In the genomic region with DNA sequence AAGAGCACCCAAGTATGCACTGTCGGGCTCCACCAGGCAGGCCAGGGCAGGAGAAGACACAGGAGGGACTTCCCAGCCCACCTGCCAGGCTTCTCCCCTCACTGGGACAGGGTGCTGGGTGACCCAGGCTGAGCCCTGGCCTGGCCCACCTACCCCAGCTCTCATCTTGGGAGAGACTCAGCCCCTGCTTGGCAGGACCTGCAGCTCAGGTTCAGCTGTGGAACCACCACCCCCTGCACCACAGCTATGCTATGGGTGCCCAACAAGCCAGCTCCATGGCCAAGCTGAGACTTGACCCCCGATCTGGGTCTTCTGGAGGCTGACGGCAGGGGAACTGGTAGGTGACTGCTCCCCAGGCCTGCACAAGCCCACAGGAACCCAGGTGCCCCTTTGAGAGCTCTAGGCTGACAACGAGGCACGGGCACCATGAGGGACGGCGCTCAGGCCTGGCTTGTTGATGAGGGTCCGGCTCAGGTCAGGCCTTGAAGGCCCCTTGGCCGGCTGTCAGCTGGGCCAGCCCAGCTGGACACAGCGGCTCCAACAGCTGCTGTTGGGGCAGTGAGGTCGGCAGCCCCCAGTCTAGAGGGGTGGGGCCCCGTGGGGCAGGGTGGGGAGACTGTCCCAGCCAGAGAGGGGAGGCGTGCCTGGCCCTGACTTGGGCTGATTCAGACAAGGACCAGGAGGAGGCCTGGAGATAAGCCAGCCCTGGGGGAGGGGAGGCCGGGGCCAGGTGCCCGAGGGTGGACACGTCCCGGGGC, we compare ENCODE assay signal across 15 cellular contexts. TPM values are rescaled to one million over a fixed set of nuclear protein-coding genes. Genes with fewer than 3 reads are reported as not detected.
A peak's percentile ranks its signal among the peaks of the same experiment; 100 is the strongest.
DNase-seq lines count a peak whose midpoint lies in the region; TF ChIP-seq lines count a peak whose summit lies in the region.
"Had no signal": no experiment of that assay in that cellular context is flagged by ENCODE, and none has a peak within 500 bp of the region (broad histone marks: within the 10 kb centered on the region; RNA-seq: fewer than 3 reads in every experiment).

No MANE protein-coding gene starts in this region.

- H3K4me3 ChIP-seq in HEK293 (ENCODE audit: low read depth, low read length) (no peak overlapping the region), WERI-Rb-1 (ENCODE audit: low read depth, low read length) (no peak overlapping the region), MM.1S (ENCODE audit: low read length) (no peak overlapping the region)
- H3K4me3 ChIP-seq: gastrocnemius medialis, lower lobe of right lung, spleen, tibial artery had no signal

- H3K79me2 ChIP-seq in MM.1S (ENCODE audit: low read length), result peaks cover 16% of the 10 kb centered on the region

- CTCF ChIA-PET in HEK293 (lab: Yijun Ruan, JAX), result interaction anchor here (0.9 to 9.5 kb wide), 2 partner anchors 42 to 72 kb away, joined by 5 to 119 read pairs; a partner anchor contains a TSS

- H3K9me2 ChIP-seq in MM.1S (replicated peaks; ENCODE audit: insufficient read depth, low read length), result no peaks in the 10 kb centered on the region

- H2AFZ ChIP-seq in MM.1S (ENCODE audit: low read length), result no peak overlapping the region

- H3K27me3 ChIP-seq in WERI-Rb-1 (ENCODE audit: insufficient read depth, low read depth, severe bottlenecking) (no peaks in the 10 kb centered on the region), MM.1S (replicated peaks; ENCODE audit: insufficient read depth, low read length) (peaks cover 49% of the 10 kb centered on the region)

- H3K9me3 ChIP-seq in HEK293 (ENCODE audit: control insufficient read depth, insufficient read depth, low read depth, low read length), result no peaks in the 10 kb centered on the region
- H3K9me3 ChIP-seq in WERI-Rb-1 (ENCODE audit: severe bottlenecking), result no peaks in the 10 kb centered on the region
- no peaks in the 10 kb centered on the region for H3K9me3 ChIP-seq in MM.1S (replicated peaks; ENCODE audit: insufficient read depth, low read length)
- H3K9me3 ChIP-seq: gastrocnemius medialis, lower lobe of right lung, spleen, tibial artery had no signal

- H3K4me1 ChIP-seq in HEK293 (ENCODE audit: control insufficient read depth, insufficient read depth, low read length) (no peaks in the 10 kb centered on the region), MM.1S (ENCODE audit: low read length) (0 out of 2 replicates have a peak, but pooled peaks cover 6% of the 10 kb centered on the region)

- POLR2A ChIA-PET in HEK293 (lab: Yijun Ruan, JAX), result interaction anchor here (0.7 to 1.7 kb wide), 6 partner anchors 24 to 103 kb away, joined by 3 to 7 read pairs (median 4); a partner anchor contains a TSS

- no peak overlapping the region for H3K27ac ChIP-seq in HEK293 (ENCODE audit: extremely low read depth, low read depth, low read length)
- H3K27ac ChIP-seq in WERI-Rb-1, result peak overlapping the region; percentile 21; the same call in 1 of the 2 replicates
- no peak overlapping the region for H3K27ac ChIP-seq in MM.1S (ENCODE audit: low read length)
- H3K27ac ChIP-seq: gastrocnemius medialis, lower lobe of right lung, spleen, tibial artery had no signal

- no peaks in the 10 kb centered on the region; the same call in 1 of the 2 replicates for H4K20me1 ChIP-seq in MM.1S (ENCODE audit: insufficient read depth, low read length)

- H3K4me2 ChIP-seq in MM.1S (ENCODE audit: low read depth, low read length), result no peak overlapping the region

- TF ChIP-seq CTCF in HEK293 (tag by site-specific recombination; IDR thresholded peaks at IDR 0.05), result no peak
- no peak for TF ChIP-seq CTCF in WERI-Rb-1 (IDR thresholded peaks at IDR 0.05; ENCODE audit: low read depth, low read length)
- TF ChIP-seq CTCF in MM.1S (IDR thresholded peaks at IDR 0.05; ENCODE audit: low read length), result no peak

- DNase-seq in WERI-Rb-1 (peak; percentile 68), myocyte (ENCODE audit: low read depth) (peak; percentile 72), MM.1S (no peak), NCI-H2029 treated with DMSO at 0.1 percent for 48 hours (lab: John Stamatoyannopoulos, UW) (no peak)
- DNase-seq: activated effector memory CD4-positive, alpha-beta T cell treated with Interleukin-2 at 50 U/mL for 16 hours; C1 segment of cervical spinal cord; gastrocnemius medialis; KG1; lower lobe of right lung; SHP77; spleen; T-helper 2 cell; tibial artery had no signal

- no peak overlapping the region for H3K9ac ChIP-seq in MM.1S (ENCODE audit: low read length)

- no peaks in the 10 kb centered on the region for H3F3A ChIP-seq in MM.1S (ENCODE audit: insufficient read depth, low read length)

- peaks cover 0 to 24% of the 10 kb centered on the region in 2 experiments; a peak in 1 of 3 replicates for H3K36me3 ChIP-seq in HEK293 (ENCODE audit: control insufficient read depth in 2 of 2, insufficient read depth in 1 of 2, low read length in 2 of 2)
- H3K36me3 ChIP-seq in WERI-Rb-1, result peaks cover 24% of the 10 kb centered on the region
- no peaks in the 10 kb centered on the region for H3K36me3 ChIP-seq in MM.1S (replicated peaks; ENCODE audit: insufficient read depth, low read length)
- H3K36me3 ChIP-seq: gastrocnemius medialis had no signal

TF ChIP-seq in HEK293, 187 proteins besides CTCF, POLR2A, EP300 and RAD21:
- TF ChIP-seq ZNF311 (tag by site-specific recombination; IDR thresholded peaks at IDR 0.05; ENCODE audit: borderline replicate concordance) (no peak), KLF1 (tag by site-specific recombination; IDR thresholded peaks at IDR 0.05) (peak; percentile 68), ZNF223 (tag by site-specific recombination; IDR thresholded peaks at IDR 0.05) (no peak)
- TF ChIP-seq, protein P1, sequence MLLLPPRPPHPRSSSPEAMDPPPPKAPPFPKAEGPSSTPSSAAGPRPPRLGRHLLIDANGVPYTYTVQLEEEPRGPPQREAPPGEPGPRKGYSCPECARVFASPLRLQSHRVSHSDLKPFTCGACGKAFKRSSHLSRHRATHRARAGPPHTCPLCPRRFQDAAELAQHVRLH (tag by site-specific recombination; IDR thresholded peaks at IDR 0.05), result no peak

RNA-seq across cellular contexts. Expression of a gene that starts 4.6 kb away (rescaled TPM):
- 31.0 and 41.3 TPM in 2 replicates for total RNA-seq in myocyte
- polyA plus RNA-seq in myocyte (2012), result 20.3 TPM

RNA-seq across cellular contexts. Expression of a gene that starts 4.8 kb away (rescaled TPM):
- 7.5 and 10.0 TPM in 2 replicates for total RNA-seq in myocyte
- polyA plus RNA-seq in myocyte (2012), result 6.6 TPM

RNA-seq across cellular contexts. Expression of a gene that starts 17.0 kb away (rescaled TPM):
- not detected in 2 replicates for total RNA-seq in myocyte
- polyA plus RNA-seq in myocyte (2012), result not detected
- total RNA-seq: cerebellum, gastrocnemius medialis, lower lobe of right lung, spleen had no signal
- polyA plus RNA-seq: spleen had no signal

RNA-seq across cellular contexts. Expression of a gene that starts 23.0 kb away (rescaled TPM):
- total RNA-seq in myocyte, result not detected in 2 replicates
- polyA plus RNA-seq in myocyte (2012), result 0.06 TPM
- total RNA-seq: cerebellum, gastrocnemius medialis had no signal

RNA-seq across cellular contexts. Expression of a gene that starts 42.8 kb away (rescaled TPM):
- 39.2 TPM in 2 replicates for total RNA-seq in myocyte
- polyA plus RNA-seq in myocyte (2012), result 29.6 TPM

Comparison
In these comparisons a context has a peak if more than half of its experiments do, and no peak if none do; other contexts are left out.
1. DNase-seq: peak in WERI-Rb-1 (single experiment) and myocyte (single experiment); none in MM.1S (single experiment) and NCI-H2029 treated with DMSO at 0.1 percent for 48 hours (single experiment).